In genomic region chr3:179591313-179591712, GRCh38 we compare ENCODE assay signal across 19 cellular contexts.
"Had no signal": no experiment of that assay in that cellular context is flagged by ENCODE, and none has a peak within 500 bp of the region (broad histone marks: within the 10 kb centered on the region; RNA-seq: fewer than 3 reads in every experiment).

No MANE protein-coding gene starts in this region.

- H3K4me1 ChIP-seq: prostate gland, right lobe of liver had no signal

- H3K27me3 ChIP-seq: right lobe of liver had no signal

- DNase-seq: activated CD4-positive, alpha-beta T cell treated with anti-CD3 and anti-CD28 coated beads for 4 hours; activated CD8-positive, alpha-beta memory T cell treated with anti-CD3 and anti-CD28 coated beads for 24 hours; amniotic stem cell; dermis blood vessel endothelial cell; head of caudate nucleus; immature natural killer cell; right lobe of liver; stimulated activated CD4-positive, alpha-beta T cell treated with anti-CD3 and anti-CD28 coated beads, Interleukin-4, amount 100 ng/mL, for 4 hours; stimulated activated CD8-positive, alpha-beta memory T cell treated with anti-CD3 and anti-CD28 coated beads, Interleukin-4, amount 100 ng/mL, for 48 hours; stimulated activated naive CD4-positive, alpha-beta T cell treated with Interleukin-2 at 50 U/mL for 16 hours; substantia nigra had no signal

- H3K27ac ChIP-seq: epithelial cell of prostate, prostate gland, right lobe of liver had no signal

- H3K36me3 Mint-ChIP-seq: type B pancreatic cell had no signal

- H3K27me3 Mint-ChIP-seq: activated naive CD4-positive, alpha-beta T cell treated with anti-CD3 and anti-CD28 coated beads, Interleukin-2, amount 50 U/mL, for 24 hours; type B pancreatic cell had no signal

- H3K4me3 Mint-ChIP-seq: activated naive CD4-positive, alpha-beta T cell treated with anti-CD3 and anti-CD28 coated beads, Interleukin-2, amount 50 U/mL, for 24 hours; immature natural killer cell; mesothelial cell of epicardium; T-helper 1 cell treated with Interleukin-12 subunit alpha and Interleukin-12 subunit beta and Interleukin-4 antibody, amounts not matched to agents 30 μg/mL and 1 μg/mL, for 36 hours; type B pancreatic cell had no signal

- H3K9me3 ChIP-seq: prostate gland, right lobe of liver had no signal

- H3K9me3 Mint-ChIP-seq: activated naive CD4-positive, alpha-beta T cell treated with anti-CD3 and anti-CD28 coated beads, Interleukin-2, amount 50 U/mL, for 24 hours; immature natural killer cell; mesothelial cell of epicardium; T-helper 1 cell treated with Interleukin-12 subunit alpha and Interleukin-12 subunit beta and Interleukin-4 antibody, amounts not matched to agents 30 μg/mL and 1 μg/mL, for 36 hours; type B pancreatic cell had no signal

- H3K27ac Mint-ChIP-seq: mesothelial cell of epicardium; T-helper 1 cell treated with Interleukin-12 subunit alpha and Interleukin-12 subunit beta and Interleukin-4 antibody, amounts not matched to agents 30 μg/mL and 1 μg/mL, for 36 hours; type B pancreatic cell had no signal

- H3K4me3 ChIP-seq: lung, prostate gland, right lobe of liver, smooth muscle cell had no signal

- H3K4me1 Mint-ChIP-seq: immature natural killer cell, mesothelial cell of epicardium had no signal
